Comparison of ENCODE assay signal across 21 cellular contexts in genomic region chr3:136916200-136916599, GRCh38. TPM values are rescaled to one million over a fixed set of nuclear protein-coding genes. Genes with fewer than 3 reads are reported as not detected.
DNase-seq lines count a peak whose midpoint lies in the region; ATAC-seq and TF ChIP-seq lines count a peak whose summit lies in the region.
"Had no signal": no experiment of that assay in that cellular context is flagged by ENCODE, and none has a peak within 500 bp of the region (broad histone marks: within the 10 kb centered on the region; RNA-seq: fewer than 3 reads in every experiment).

No MANE protein-coding gene starts in this region.

- DNase-seq in DMS 273 (lab: John Stamatoyannopoulos, UW; ENCODE audit: unreplicated experiment) (peak; percentile 38), DMS 273 treated with DMSO at 0.1 percent for 48 hours (lab: John Stamatoyannopoulos, UW) (no peak), RWPE1 (ENCODE audit: low spot score) (peak; percentile 24), head of caudate nucleus (no peak), NCI-H446 (lab: John Stamatoyannopoulos, UW) (no peak), kidney glomerular epithelial cell (lab: John Stamatoyannopoulos, UW) (no peak)
- no peak for DNase-seq in central memory CD8-positive, alpha-beta T cell (ENCODE audit: low spot score in 2 of 2)
- DNase-seq in natural killer cell treated with Interleukin-12 subunit alpha and Interleukin-12 subunit beta and Interleukin-15 and Interleukin-18, amount 100 ng/mL, for 72 hours (ENCODE audit: low spot score) = no peak
- DNase-seq: CD4-positive, CD25-positive, alpha-beta regulatory T cell; DMS79 treated with DMSO at 0.1 percent for 48 hours; GM23248; NCI-H1694 treated with DMSO at 0.1 percent for 48 hours; NCI-H510A; NCI-H748 treated with DMSO at 0.1 percent for 48 hours; NK-92 treated with Interleukin-12 subunit alpha and Interleukin-12 subunit beta, amount 100 ng/mL, for 24 hours; SHP77 had no signal

- H3K4me1 Mint-ChIP-seq in central memory CD8-positive, alpha-beta T cell = peaks cover 73% of the 10 kb centered on the region
- peaks cover 60 to 82% of the 10 kb centered on the region in 2 donors for H3K4me1 Mint-ChIP-seq in natural killer cell treated with Interleukin-12 subunit alpha and Interleukin-12 subunit beta and Interleukin-15 and Interleukin-18, amount 100 ng/mL, for 72 hours (ENCODE audit: low read depth in 2 of 2)

- CTCF ChIA-PET in RWPE1 (lab: Yijun Ruan, JAX) = no interaction called here

- H3K4me3 Mint-ChIP-seq in central memory CD8-positive, alpha-beta T cell = no peak overlapping the region
- H3K4me3 Mint-ChIP-seq in natural killer cell treated with Interleukin-12 subunit alpha and Interleukin-12 subunit beta and Interleukin-15 and Interleukin-18, amount 100 ng/mL, for 72 hours = no peak overlapping the region
- H3K4me3 Mint-ChIP-seq: B cell had no signal

- H3K9me3 Mint-ChIP-seq in central memory CD8-positive, alpha-beta T cell = no peaks in the 10 kb centered on the region
- H3K9me3 Mint-ChIP-seq in natural killer cell treated with Interleukin-12 subunit alpha and Interleukin-12 subunit beta and Interleukin-15 and Interleukin-18, amount 100 ng/mL, for 72 hours = no peaks in the 10 kb centered on the region

- intact Hi-C loops in head of caudate nucleus (cut with DNase I) = no loop called here

- H3K36me3 Mint-ChIP-seq in central memory CD8-positive, alpha-beta T cell (ENCODE audit: insufficient read depth) = peaks cover 15% of the 10 kb centered on the region
- H3K36me3 Mint-ChIP-seq in natural killer cell treated with Interleukin-12 subunit alpha and Interleukin-12 subunit beta and Interleukin-15 and Interleukin-18, amount 100 ng/mL, for 72 hours = peaks cover 7% of the 10 kb centered on the region

- no peak for TF ChIP-seq CTCF in RWPE1 (conservative IDR thresholded peaks at IDR 0.05; ENCODE audit: low read depth)

- H3K27ac Mint-ChIP-seq in central memory CD8-positive, alpha-beta T cell (ENCODE audit: low read depth) = peak overlapping the region; percentile 98
- H3K27ac Mint-ChIP-seq in natural killer cell treated with Interleukin-12 subunit alpha and Interleukin-12 subunit beta and Interleukin-15 and Interleukin-18, amount 100 ng/mL, for 72 hours = peak overlapping the region; percentile 64 to 91
- H3K27ac Mint-ChIP-seq: B cell had no signal

- H3K27me3 Mint-ChIP-seq in central memory CD8-positive, alpha-beta T cell = no peaks in the 10 kb centered on the region
- no peaks in the 10 kb centered on the region for H3K27me3 Mint-ChIP-seq in natural killer cell treated with Interleukin-12 subunit alpha and Interleukin-12 subunit beta and Interleukin-15 and Interleukin-18, amount 100 ng/mL, for 72 hours
- H3K27me3 Mint-ChIP-seq: B cell; CD4-positive, CD25-positive, alpha-beta regulatory T cell; IgD-negative memory B cell had no signal

- POLR2A ChIA-PET in RWPE1 (lab: Yijun Ruan, JAX; ENCODE audit: low non-redundant PET) = no interaction called here

- H3K27ac ChIP-seq in RWPE1 = no peak overlapping the region
- H3K27ac ChIP-seq: 22Rv1, GM23248, SK-N-MC had no signal

- no peak for ATAC-seq in central memory CD8-positive, alpha-beta T cell (replicated peaks; ENCODE audit: extremely low read depth, poor library complexity, severe bottlenecking)
- no peak for ATAC-seq in natural killer cell treated with Interleukin-12 subunit alpha and Interleukin-12 subunit beta and Interleukin-15 and Interleukin-18, amount 100 ng/mL, for 72 hours
- ATAC-seq: HCT116 had no signal

RNA-seq across cellular contexts. Expression of gene IL20RB, which starts 41.6 kb away (rescaled TPM):
- 1 to 10 TPM; 3.4 to 8.7 TPM for total RNA-seq in natural killer cell treated with Interleukin-12 subunit alpha and Interleukin-12 subunit beta and Interleukin-15 and Interleukin-18, amount 100 ng/mL, for 72 hours

RNA-seq across cellular contexts. Expression of gene NCK1, which starts 54.2 kb away (rescaled TPM):
- 10 to 100 TPM; 41.2 to 63.6 TPM for total RNA-seq in natural killer cell treated with Interleukin-12 subunit alpha and Interleukin-12 subunit beta and Interleukin-15 and Interleukin-18, amount 100 ng/mL, for 72 hours

Comparison
In these comparisons a context has a peak if more than half of its experiments do, and no peak if none do; other contexts are left out.
1. DNase-seq: peak in DMS 273 (single experiment) and RWPE1 (single experiment); none in DMS 273 treated with DMSO at 0.1 percent for 48 hours (single experiment), central memory CD8-positive, alpha-beta T cell (0 of 2), natural killer cell treated with Interleukin-12 subunit alpha and Interleukin-12 subunit beta and Interleukin-15 and Interleukin-18, amount 100 ng/mL, for 72 hours (single experiment), head of caudate nucleus (0 of 42), NCI-H446 (0 of 2) and kidney glomerular epithelial cell (single experiment).